ENCODE assay signal across 24 cellular contexts in genomic region chr1:223227486-223228196, GRCh38.
A peak's percentile ranks its signal among the peaks of the same experiment; 100 is the strongest.
DNase-seq lines count a peak whose midpoint lies in the region; FAIRE-seq and TF ChIP-seq lines count a peak whose summit lies in the region.
"Had no signal": no experiment of that assay in that cellular context is flagged by ENCODE, and none has a peak within 500 bp of the region (broad histone marks: within the 10 kb centered on the region; RNA-seq: fewer than 3 reads in every experiment).

No MANE protein-coding gene starts in this region.

- no peaks in the 10 kb centered on the region for H3K27me3 ChIP-seq in GM23248 (replicated peaks; ENCODE audit: insufficient read depth)
- H3K27me3 ChIP-seq in osteoblast (ENCODE audit: insufficient read depth, low read length), result no peaks in the 10 kb centered on the region
- H3K27me3 ChIP-seq in vagina, result no peaks in the 10 kb centered on the region
- H3K27me3 ChIP-seq: MG63, SJSA1 had no signal

- H3K27ac ChIP-seq in GM23248, result no peak overlapping the region
- peak overlapping the region; percentile 93 for H3K27ac ChIP-seq in KOPT-K1 (ENCODE audit: low read depth, low read length, poor library complexity, severe bottlenecking)
- no peak overlapping the region for H3K27ac ChIP-seq in osteoblast (ENCODE audit: low read depth, low read length)
- no peak overlapping the region for H3K27ac ChIP-seq in vagina
- H3K27ac ChIP-seq: HL-60, SJSA1 had no signal

- intact Hi-C loops in vagina (cut with DNase I), result no loop called here

- H3K79me2 ChIP-seq in GM23248 (ENCODE audit: insufficient read depth) (no peaks in the 10 kb centered on the region), osteoblast (ENCODE audit: insufficient read depth, low read length) (no peaks in the 10 kb centered on the region)

- no peak overlapping the region for H3K9ac ChIP-seq in GM23248

- H3F3A ChIP-seq in GM23248 (ENCODE audit: insufficient read depth), result peaks cover 31% of the 10 kb centered on the region

- H2AFZ ChIP-seq in GM23248 (no peak overlapping the region), osteoblast (ENCODE audit: low read length) (no peak overlapping the region)

- WGBS in GM23248 (ENCODE audit: low coverage in 1 of 2, low lambda C conversion rate in 2 of 2, missing lambda C conversion rate in 2 of 2), 2 experiments, result 92% methylated on average over 12 of the region's 12 CpGs

- H3K9me2 ChIP-seq in GM23248 (ENCODE audit: insufficient read depth), result no peaks in the 10 kb centered on the region

- no peak for TF ChIP-seq POLR2A in vagina (IDR thresholded peaks at IDR 0.05)
- no peak for TF ChIP-seq POLR2A in H54 (IDR thresholded peaks at IDR 0.05; ENCODE audit: low read depth, low read length)

- no peaks in the 10 kb centered on the region for H4K20me1 ChIP-seq in GM23248 (ENCODE audit: insufficient read depth)
- no peaks in the 10 kb centered on the region for H4K20me1 ChIP-seq in osteoblast (ENCODE audit: insufficient read depth, low read length)

- no peak for FAIRE-seq in H54 (lab: Jason Lieb, UNC)
- FAIRE-seq: GM12891, K562 had no signal

- TF ChIP-seq CTCF in osteoblast (IDR thresholded peaks at IDR 0.05; ENCODE audit: extremely low read depth, low read depth, low read length) (no peak), vagina (IDR thresholded peaks at IDR 0.05) (no peak)

- H3K4me1 ChIP-seq in GM23248 (ENCODE audit: insufficient read depth) (peaks cover 28% of the 10 kb centered on the region), osteoblast (ENCODE audit: insufficient read depth, low read length) (peaks cover 30% of the 10 kb centered on the region), vagina (no peaks in the 10 kb centered on the region)

- peak; percentile 40 for DNase-seq in GM23248
- peak; percentile 26 for DNase-seq in osteoblast (ENCODE audit: insufficient read length, low spot score, missing footprints)
- DNase-seq in vagina (ENCODE audit: extremely low spot score in 2 of 2), result peak; percentile 77 to 92
- DNase-seq in H54 (ENCODE audit: insufficient read length, low spot score), result no peak
- no peak for DNase-seq in NOMO-1 treated with dmso at 0.1 percent for 144 hours (lab: John Stamatoyannopoulos, UW; ENCODE audit: unreplicated experiment)
- DNase-seq in iPS-NIHi11 (ENCODE audit: low spot score), result no peak
- DNase-seq: C1 segment of cervical spinal cord; CD8-positive, alpha-beta memory T cell; DMS79 treated with DMSO at 0.1 percent for 48 hours; GF-D8; GOT3; MG63; NCI-H1417; NCI-H1694; NCI-H2029 treated with DMSO at 0.1 percent for 48 hours; NCI-H446 treated with DMSO at 0.1 percent for 48 hours; NCI-H526; Right ventricle myocardium superior; RPMI8226 had no signal

- H3K36me3 ChIP-seq in GM23248 (ENCODE audit: low read depth) (no peaks in the 10 kb centered on the region), KOPT-K1 (ENCODE audit: insufficient read depth, low read length) (no peaks in the 10 kb centered on the region), osteoblast (ENCODE audit: insufficient read depth, low read length) (no peaks in the 10 kb centered on the region), vagina (no peaks in the 10 kb centered on the region)
- H3K36me3 ChIP-seq: MG63, SJSA1 had no signal

- H3K4me2 ChIP-seq in GM23248 (ENCODE audit: unreplicated experiment) (no peak overlapping the region), osteoblast (ENCODE audit: insufficient read depth, low read length) (no peak overlapping the region)

- H3K4me3 ChIP-seq in GM23248, result no peak overlapping the region
- H3K4me3 ChIP-seq in osteoblast (ENCODE audit: insufficient read depth, low read length), result no peak overlapping the region
- H3K4me3 ChIP-seq in vagina, result no peak overlapping the region
- H3K4me3 ChIP-seq: K562, MG63, SJSA1 had no signal

- in situ Hi-C loops in GM23248 (cut with MboI), result no loop called here

- H3K9me3 ChIP-seq in GM23248 (ENCODE audit: low read depth) (no peaks in the 10 kb centered on the region), KOPT-K1 (ENCODE audit: insufficient read depth, low read length, poor library complexity, severe bottlenecking) (no peaks in the 10 kb centered on the region), osteoblast (ENCODE audit: low read depth, low read length) (no peaks in the 10 kb centered on the region), vagina (no peaks in the 10 kb centered on the region)
- H3K9me3 ChIP-seq: MG63, SJSA1 had no signal

Comparison
In these comparisons a context has a peak if more than half of its experiments do, and no peak if none do; other contexts are left out.
1. DNase-seq: peak in GM23248 (single experiment), osteoblast (single experiment) and vagina (2 of 2); none in H54 (single experiment), NOMO-1 treated with dmso at 0.1 percent for 144 hours (single experiment) and iPS-NIHi11 (single experiment).